ENCODE assay signal across 1 cellular context in the genomic region with DNA sequence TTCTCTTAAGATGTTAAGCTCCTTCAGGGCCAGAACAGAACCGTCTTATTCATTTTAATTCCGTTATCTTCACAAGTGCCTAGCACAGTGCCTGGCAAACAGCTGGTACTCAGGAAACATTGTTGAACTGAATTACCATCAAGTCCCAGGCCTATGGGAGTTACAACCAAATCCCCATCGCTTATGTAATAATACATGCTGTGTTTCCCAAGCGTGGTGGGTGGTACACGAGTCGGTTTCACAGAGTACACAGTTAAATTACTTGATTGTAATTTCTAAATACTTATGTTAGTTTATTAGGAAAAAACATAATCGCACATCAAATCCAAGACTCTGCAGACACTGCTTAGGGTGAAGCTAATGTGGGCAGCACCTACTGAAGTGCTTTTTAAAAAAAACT.
TF ChIP-seq lines count a peak whose summit lies in the region.

No MANE protein-coding gene starts in this region.

TF ChIP-seq in HepG2, 621 proteins besides CTCF, POLR2A, EP300 and RAD21:
- TF ChIP-seq, protein P1, sequence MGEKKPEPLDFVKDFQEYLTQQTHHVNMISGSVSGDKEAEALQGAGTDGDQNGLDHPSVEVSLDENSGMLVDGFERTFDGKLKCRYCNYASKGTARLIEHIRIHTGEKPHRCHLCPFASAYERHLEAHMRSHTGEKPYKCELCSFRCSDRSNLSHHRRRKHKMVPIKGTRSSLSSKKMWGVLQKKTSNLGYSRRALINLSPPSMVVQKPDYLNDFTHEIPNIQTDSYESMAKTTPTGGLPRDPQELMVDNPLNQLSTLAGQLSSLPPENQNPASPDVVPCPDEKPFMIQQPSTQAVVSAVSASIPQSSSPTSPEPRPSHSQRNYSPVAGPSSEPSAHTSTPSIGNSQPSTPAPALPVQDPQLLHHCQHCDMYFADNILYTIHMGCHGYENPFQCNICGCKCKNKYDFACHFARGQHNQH (CRISPR knock-in tag; IDR thresholded peaks at IDR 0.05) = peak; percentile 6; the same call in 1 of the 2 replicates
- TF ChIP-seq ZNF318 (CRISPR knock-in tag; IDR thresholded peaks at IDR 0.05) (no peak), MTA3 (CRISPR knock-in tag; IDR thresholded peaks at IDR 0.05) (no peak), ERF (CRISPR knock-in tag; IDR thresholded peaks at IDR 0.05) (no peak), NONO (IDR thresholded peaks at IDR 0.05) (no peak), NONO (CRISPR knock-in tag; conservative IDR thresholded peaks at IDR 0.05) (peak; percentile 13; the same call in 1 of the 2 replicates), JUNB (CRISPR knock-in tag; IDR thresholded peaks at IDR 0.05; ENCODE audit: borderline replicate concordance) (no peak), KDM3A (CRISPR knock-in tag; IDR thresholded peaks at IDR 0.05; ENCODE audit: low read depth) (no peak), ZNF567 (CRISPR knock-in tag; IDR thresholded peaks at IDR 0.05; ENCODE audit: borderline replicate concordance) (no peak), NFIB (CRISPR knock-in tag; IDR thresholded peaks at IDR 0.05; ENCODE audit: borderline replicate concordance) (no peak), ETV6 (CRISPR knock-in tag; conservative IDR thresholded peaks at IDR 0.05) (no peak), YEATS2 (CRISPR knock-in tag; IDR thresholded peaks at IDR 0.05; ENCODE audit: borderline replicate concordance) (0 out of 2 replicates have a peak, but pooled peaks have one; percentile 8), TFAP4 (IDR thresholded peaks at IDR 0.05; ENCODE audit: borderline replicate concordance, low read depth) (peak; percentile 44; the same call in 1 of the 2 replicates), PAF1 (CRISPR knock-in tag; IDR thresholded peaks at IDR 0.05) (no peak)
- TF ChIP-seq, protein P2, sequence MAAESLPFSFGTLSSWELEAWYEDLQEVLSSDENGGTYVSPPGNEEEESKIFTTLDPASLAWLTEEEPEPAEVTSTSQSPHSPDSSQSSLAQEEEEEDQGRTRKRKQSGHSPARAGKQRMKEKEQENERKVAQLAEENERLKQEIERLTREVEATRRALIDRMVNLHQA (CRISPR knock-in tag; IDR thresholded peaks at IDR 0.05) = 0 out of 2 replicates have a peak, but pooled peaks have one; percentile 50
- TF ChIP-seq, protein P3, sequence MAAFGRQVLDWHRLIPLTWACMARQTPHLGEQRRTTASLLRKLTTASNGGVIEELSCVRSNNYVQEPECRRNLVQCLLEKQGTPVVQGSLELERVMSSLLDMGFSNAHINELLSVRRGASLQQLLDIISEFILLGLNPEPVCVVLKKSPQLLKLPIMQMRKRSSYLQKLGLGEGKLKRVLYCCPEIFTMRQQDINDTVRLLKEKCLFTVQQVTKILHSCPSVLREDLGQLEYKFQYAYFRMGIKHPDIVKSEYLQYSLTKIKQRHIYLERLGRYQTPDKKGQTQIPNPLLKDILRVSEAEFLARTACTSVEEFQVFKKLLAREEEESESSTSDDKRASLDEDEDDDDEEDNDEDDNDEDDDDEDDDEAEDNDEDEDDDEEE (CRISPR knock-in tag; IDR thresholded peaks at IDR 0.05) = 0 out of 2 replicates have a peak, but pooled peaks have one; percentile 1
